18 cellular contexts compared by ENCODE assay signal in the genomic region with DNA sequence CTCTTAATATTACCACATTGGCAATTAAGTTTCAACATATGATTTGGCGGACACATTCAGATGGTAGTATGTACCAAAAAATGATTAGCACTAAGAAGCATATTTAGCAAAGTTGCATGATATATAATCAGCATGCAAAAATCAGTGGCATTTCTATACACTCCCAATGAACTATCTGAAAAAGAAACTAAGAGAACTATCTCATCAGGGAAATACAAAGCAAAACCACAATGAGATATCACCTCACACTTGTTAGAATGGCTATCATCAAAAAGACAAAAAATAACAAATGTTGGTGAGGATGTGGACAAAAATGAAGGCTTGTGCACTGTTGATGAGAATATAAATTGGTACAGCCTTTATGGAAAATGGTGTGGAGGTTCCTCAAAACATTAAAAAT. TPM values are rescaled to one million over a fixed set of nuclear protein-coding genes. Genes with fewer than 3 reads are reported as not detected.
DNase-seq lines count a peak whose midpoint lies in the region; ATAC-seq and TF ChIP-seq lines count a peak whose summit lies in the region.
"Had no signal": no experiment of that assay in that cellular context is flagged by ENCODE, and none has a peak within 500 bp of the region (broad histone marks: within the 10 kb centered on the region; RNA-seq: fewer than 3 reads in every experiment).

No MANE protein-coding gene starts in this region.

- H3K4me3 Mint-ChIP-seq in natural killer cell = peak overlapping the region; percentile 45
- H3K4me3 Mint-ChIP-seq in GM23338 = no peak overlapping the region
- H3K4me3 Mint-ChIP-seq in CD4-positive, alpha-beta memory T cell = no peak overlapping the region
- H3K4me3 Mint-ChIP-seq: CD14-positive monocyte had no signal

- H3K27ac Mint-ChIP-seq in natural killer cell (peak overlapping the region; percentile 55 to 80), GM23338 (no peak overlapping the region)
- H3K27ac Mint-ChIP-seq in CD4-positive, alpha-beta memory T cell = no peak overlapping the region
- H3K27ac Mint-ChIP-seq: CD14-positive monocyte had no signal

- no peak overlapping the region for H3K4me2 ChIP-seq in GM23338
- H3K4me2 ChIP-seq in GM23248 (ENCODE audit: unreplicated experiment) = no peak overlapping the region

- H3K27ac ChIP-seq in GM23338 (ENCODE audit: low read depth) (no peak overlapping the region), GM23248 (no peak overlapping the region)
- H3K27ac ChIP-seq in CD4-positive, alpha-beta memory T cell (ENCODE audit: low read depth, low read length) = no peak overlapping the region

- H3K4me1 ChIP-seq in GM23338 (ENCODE audit: insufficient read depth) = peaks cover 23% of the 10 kb centered on the region
- no peaks in the 10 kb centered on the region for H3K4me1 ChIP-seq in GM23248 (ENCODE audit: insufficient read depth)
- H3K4me1 ChIP-seq in CD4-positive, alpha-beta memory T cell (ENCODE audit: insufficient read depth, low read length) = no peaks in the 10 kb centered on the region
- H3K4me1 ChIP-seq: Caco-2 had no signal

- H3K27me3 Mint-ChIP-seq in natural killer cell (ENCODE audit: low read depth in 2 of 2) = no peaks in the 10 kb centered on the region
- H3K27me3 Mint-ChIP-seq in GM23338 (ENCODE audit: insufficient read depth, low read depth, poor library complexity) = peaks cover 3% of the 10 kb centered on the region
- H3K27me3 Mint-ChIP-seq in CD4-positive, alpha-beta memory T cell = peaks cover 0 to 1% of the 10 kb centered on the region in 2 donors

- no peaks in the 10 kb centered on the region for H3K9me2 ChIP-seq in GM23338 (ENCODE audit: insufficient read depth)
- H3K9me2 ChIP-seq in GM23248 (ENCODE audit: insufficient read depth) = no peaks in the 10 kb centered on the region

- H3K36me3 ChIP-seq in GM23338 (ENCODE audit: insufficient read depth) (no peaks in the 10 kb centered on the region), GM23248 (ENCODE audit: low read depth) (no peaks in the 10 kb centered on the region)
- no peaks in the 10 kb centered on the region for H3K36me3 ChIP-seq in CD4-positive, alpha-beta memory T cell (ENCODE audit: insufficient read depth, low read length)

- H3K4me3 ChIP-seq in GM23338 (no peak overlapping the region), GM23248 (no peak overlapping the region)
- no peak overlapping the region for H3K4me3 ChIP-seq in CD4-positive, alpha-beta memory T cell (ENCODE audit: low read length in 2 of 2)

- WGBS in GM23248 (ENCODE audit: low coverage in 1 of 2, low lambda C conversion rate in 2 of 2, missing lambda C conversion rate in 2 of 2), 2 experiments = 79 to 91% methylated on average over 1 of the region's 1 CpG

- H3K27me3 ChIP-seq in GM23338 (ENCODE audit: insufficient read depth) (no peaks in the 10 kb centered on the region), GM23248 (replicated peaks; ENCODE audit: insufficient read depth) (no peaks in the 10 kb centered on the region)
- no peaks in the 10 kb centered on the region for H3K27me3 ChIP-seq in CD4-positive, alpha-beta memory T cell (ENCODE audit: insufficient read depth, low read length)

- intact Hi-C loops in natural killer cell (cut with micrococcal nuclease) = no loop called here
- intact Hi-C loops in CD4-positive, alpha-beta memory T cell (cut with micrococcal nuclease) = no loop called here

- H3K79me2 ChIP-seq in GM23338 (replicated peaks; ENCODE audit: insufficient read depth) = no peaks in the 10 kb centered on the region
- H3K79me2 ChIP-seq in GM23248 (ENCODE audit: insufficient read depth) = no peaks in the 10 kb centered on the region

- H3K9ac ChIP-seq in GM23248 = no peak overlapping the region

- TF ChIP-seq CTCF in natural killer cell (IDR thresholded peaks at IDR 0.05) (no peak), GM23338 (conservative IDR thresholded peaks at IDR 0.05; ENCODE audit: low read depth in 2 of 2) (no peak)

- ATAC-seq in GM19035 (IDR thresholded peaks at IDR 0.05; ENCODE audit: unreplicated experiment) (peak; percentile 35), GM21515 (IDR thresholded peaks at IDR 0.05; ENCODE audit: unreplicated experiment) (peak; percentile 34), HG03565 (IDR thresholded peaks at IDR 0.05; ENCODE audit: unreplicated experiment) (peak; percentile 15), natural killer cell (peak; percentile 51 to 67 (median 62)), GM23338 (no peak)
- ATAC-seq: HCT116, Panc1 had no signal

- H3K36me3 Mint-ChIP-seq in natural killer cell (no peaks in the 10 kb centered on the region), GM23338 (ENCODE audit: low read depth) (peaks cover 8% of the 10 kb centered on the region)
- H3K36me3 Mint-ChIP-seq in CD4-positive, alpha-beta memory T cell = no peaks in the 10 kb centered on the region
- H3K36me3 Mint-ChIP-seq: CD14-positive monocyte had no signal

- H2AFZ ChIP-seq in GM23338 = no peak overlapping the region
- H2AFZ ChIP-seq in GM23248 = no peak overlapping the region

- CTCF ChIA-PET in CD4-positive, alpha-beta memory T cell (lab: Charles Lee; ENCODE audit: partially characterized antibody) = no interaction called here

- no peaks in the 10 kb centered on the region for H4K20me1 ChIP-seq in GM23338 (replicated peaks; ENCODE audit: insufficient read depth)
- H4K20me1 ChIP-seq in GM23248 (ENCODE audit: insufficient read depth) = no peaks in the 10 kb centered on the region

- POLR2A ChIA-PET in CD4-positive, alpha-beta memory T cell (lab: Charles Lee; ENCODE audit: partially characterized antibody) = no interaction called here

- H3K4me1 Mint-ChIP-seq in natural killer cell (peaks cover 33 to 34% of the 10 kb centered on the region in 2 donors), GM23338 (peaks cover 40% of the 10 kb centered on the region)
- no peaks in the 10 kb centered on the region for H3K4me1 Mint-ChIP-seq in CD4-positive, alpha-beta memory T cell
- H3K4me1 Mint-ChIP-seq: CD14-positive monocyte had no signal

- no peak for DNase-seq in natural killer cell
- DNase-seq in superior temporal gyrus (ENCODE audit: extremely low spot score) = no peak
- no peak for DNase-seq in GM23338 (ENCODE audit: low spot score)
- no peak for DNase-seq in GM23248
- DNase-seq in CD4-positive, alpha-beta memory T cell = no peak
- DNase-seq: AML-193, Caco-2, Kasumi-1, NCI-H1105 treated with DMSO at 0.1 percent for 48 hours, NCI-H1694 treated with DMSO at 0.1 percent for 48 hours, NCI-H345, NCI-H526 treated with DMSO at 0.1 percent for 48 hours had no signal

- H3F3A ChIP-seq in GM23338 (replicated peaks; ENCODE audit: low read depth) (no peaks in the 10 kb centered on the region), GM23248 (ENCODE audit: insufficient read depth) (no peaks in the 10 kb centered on the region)

- in situ Hi-C loops in GM23248 (cut with MboI) = no loop called here

- no peaks in the 10 kb centered on the region for H3K9me3 Mint-ChIP-seq in natural killer cell
- peaks cover 14% of the 10 kb centered on the region for H3K9me3 Mint-ChIP-seq in GM23338
- H3K9me3 Mint-ChIP-seq in CD4-positive, alpha-beta memory T cell = peaks cover 0 to 4% (median 0%) of the 10 kb centered on the region in 8 donors

- no peaks in the 10 kb centered on the region for H3K9me3 ChIP-seq in GM23248 (ENCODE audit: low read depth)
- H3K9me3 ChIP-seq in CD4-positive, alpha-beta memory T cell (ENCODE audit: control insufficient read depth in 1 of 2, low read length in 2 of 2) = no peaks in the 10 kb centered on the region

RNA-seq across cellular contexts. Expression of a gene that starts 31.4 kb away (rescaled TPM):
- 10 to 100 TPM; 35.4 to 62.5 (median 37.5) TPM for total RNA-seq in natural killer cell
- 5.2 and 6.1 TPM in 2 replicates for total RNA-seq in GM23338 (2014; rRNA removed; shearing (Covaris generic))
- 3.0 and 4.3 TPM in 2 replicates for polyA plus RNA-seq in GM23338 (2016; fragmentation: Nextera tagmentation; extraction: Ambion mirVana)
- 21.3 and 28.1 TPM in 2 replicates for total RNA-seq in GM23248 (2014; rRNA removed; shearing (Covaris generic))
- polyA plus RNA-seq in GM23248 (2016; fragmentation: Nextera tagmentation; extraction: Ambion mirVana) = 8.9 and 9.2 TPM in 2 replicates
- 10 to 100 TPM; 25.5 to 26.3 TPM for total RNA-seq in CD4-positive, alpha-beta memory T cell
- polyA plus RNA-seq in CD4-positive, alpha-beta memory T cell = 10 to 100 TPM; 12.5 to 19.4 TPM

Comparison
In these comparisons a context has a peak if more than half of its experiments do, and no peak if none do; other contexts are left out.
1. H3K27ac Mint-ChIP-seq: peak in natural killer cell (2 of 2); none in GM23338 (single experiment) and CD4-positive, alpha-beta memory T cell (0 of 7).